Comparison of ENCODE assay signal across 18 cellular contexts in the genomic region with DNA sequence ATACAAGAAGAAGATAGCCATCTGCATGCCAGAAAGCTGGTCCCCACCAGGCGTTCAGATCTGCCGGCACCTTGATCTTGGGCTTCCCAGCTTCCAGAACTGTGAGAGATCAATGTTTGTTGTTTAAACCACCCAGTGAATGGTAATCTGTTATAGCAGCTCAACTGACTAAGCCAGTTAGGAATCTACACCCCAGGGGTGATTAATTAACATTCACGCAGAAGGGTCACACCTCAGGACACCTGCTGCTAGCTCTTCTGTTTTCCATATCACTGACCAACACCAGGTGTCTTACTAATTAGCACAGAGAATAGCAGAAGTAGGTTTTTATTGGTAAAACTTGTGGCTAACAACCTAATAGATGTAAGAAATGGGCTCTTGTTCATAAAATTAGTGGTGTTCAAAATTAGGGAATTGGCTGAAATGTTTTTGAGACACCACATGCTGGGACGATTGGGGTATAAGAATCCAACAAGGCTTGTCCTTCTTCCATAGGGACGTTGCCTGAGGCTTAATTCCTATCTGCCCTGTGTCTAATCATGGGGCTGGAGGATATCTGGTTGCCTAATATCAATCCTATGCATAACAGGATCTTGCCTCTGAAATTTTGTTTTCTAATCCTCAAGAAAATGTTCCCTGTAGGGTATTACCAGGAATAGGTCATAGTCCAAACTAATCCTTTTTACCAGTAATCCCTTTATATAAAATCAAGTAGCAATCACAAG. TPM values are rescaled to one million over a fixed set of nuclear protein-coding genes. Genes with fewer than 3 reads are reported as not detected.
A peak's percentile ranks its signal among the peaks of the same experiment; 100 is the strongest.
DNase-seq lines count a peak whose midpoint lies in the region; ATAC-seq, FAIRE-seq and TF ChIP-seq lines count a peak whose summit lies in the region.
"Had no signal": no experiment of that assay in that cellular context is flagged by ENCODE, and none has a peak within 500 bp of the region (broad histone marks: within the 10 kb centered on the region; RNA-seq: fewer than 3 reads in every experiment).

No MANE protein-coding gene starts in this region.

- H3K4me1 ChIP-seq in GM23338 (ENCODE audit: insufficient read depth) (peaks cover 21% of the 10 kb centered on the region), neural progenitor cell (peaks cover 12% of the 10 kb centered on the region), A673 (ENCODE audit: insufficient read depth, low read length, poor library complexity, severe bottlenecking) (no peaks in the 10 kb centered on the region)
- no peaks in the 10 kb centered on the region for H3K4me1 ChIP-seq in CD8-positive, alpha-beta T cell (ENCODE audit: insufficient read depth, low read length)
- H3K4me1 ChIP-seq: BLaER1 had no signal

- TF ChIP-seq CTCF in GM23338 (conservative IDR thresholded peaks at IDR 0.05; ENCODE audit: low read depth in 2 of 2): no peak
- TF ChIP-seq CTCF in bronchial epithelial cell (IDR thresholded peaks at IDR 0.05; ENCODE audit: insufficient read depth, low read length, severe bottlenecking): no peak
- no peak for TF ChIP-seq CTCF in neural progenitor cell (IDR thresholded peaks at IDR 0.05)
- TF ChIP-seq CTCF in CD8-positive, alpha-beta T cell (IDR thresholded peaks at IDR 0.05): no peak
- no peak for TF ChIP-seq CTCF in A673 (conservative IDR thresholded peaks at IDR 0.05; ENCODE audit: low read depth, low read length)

- FAIRE-seq in bronchial epithelial cell (lab: Jason Lieb, UNC): no peak
- FAIRE-seq: endothelial cell of umbilical vein had no signal

- H3K36me3 ChIP-seq in GM23338 (ENCODE audit: insufficient read depth): no peaks in the 10 kb centered on the region
- H3K36me3 ChIP-seq in bronchial epithelial cell (ENCODE audit: control insufficient read depth, insufficient read depth, low read length): no peaks in the 10 kb centered on the region
- H3K36me3 ChIP-seq in neural progenitor cell: no peaks in the 10 kb centered on the region
- H3K36me3 ChIP-seq in MG63: no peaks in the 10 kb centered on the region
- no peaks in the 10 kb centered on the region for H3K36me3 ChIP-seq in CD8-positive, alpha-beta T cell (ENCODE audit: insufficient read depth, low read length)
- no peaks in the 10 kb centered on the region for H3K36me3 ChIP-seq in A673 (ENCODE audit: insufficient read depth, low read length, poor library complexity, severe bottlenecking)
- H3K36me3 ChIP-seq: BLaER1 had no signal

- H3K79me2 ChIP-seq in GM23338 (replicated peaks; ENCODE audit: insufficient read depth) (no peaks in the 10 kb centered on the region), neural progenitor cell (ENCODE audit: low read depth) (no peaks in the 10 kb centered on the region)

- peak; percentile 92 for ATAC-seq in GM23338
- no peak for ATAC-seq in CD8-positive, alpha-beta T cell
- ATAC-seq: activated naive CD8-positive, alpha-beta T cell treated with anti-CD3 and anti-CD28 coated beads, Interleukin-2, amount 50 U/mL, for 24 hours; left colon had no signal

- H3K9me2 ChIP-seq in GM23338 (ENCODE audit: insufficient read depth): no peaks in the 10 kb centered on the region

- no peaks in the 10 kb centered on the region for H3K27me3 ChIP-seq in GM23338 (ENCODE audit: insufficient read depth)
- H3K27me3 ChIP-seq in bronchial epithelial cell (ENCODE audit: control insufficient read depth, insufficient read depth, low read length): no peaks in the 10 kb centered on the region
- no peaks in the 10 kb centered on the region for H3K27me3 ChIP-seq in neural progenitor cell
- H3K27me3 ChIP-seq in MG63: no peaks in the 10 kb centered on the region
- no peaks in the 10 kb centered on the region for H3K27me3 ChIP-seq in CD8-positive, alpha-beta T cell (ENCODE audit: insufficient read depth, low read length)
- no peaks in the 10 kb centered on the region for H3K27me3 ChIP-seq in A673 (replicated peaks; ENCODE audit: insufficient read depth, low read depth, low read length, poor library complexity)
- H3K27me3 ChIP-seq: BLaER1 had no signal

- H3K9ac ChIP-seq in neural progenitor cell: no peak overlapping the region
- H3K9ac ChIP-seq: BLaER1 had no signal

- peaks cover 12% of the 10 kb centered on the region for H3K4me1 Mint-ChIP-seq in GM23338
- peaks cover 3% of the 10 kb centered on the region for H3K4me1 Mint-ChIP-seq in neural progenitor cell
- H3K4me1 Mint-ChIP-seq in CD8-positive, alpha-beta T cell (ENCODE audit: low read depth): no peaks in the 10 kb centered on the region

- H3K4me3 Mint-ChIP-seq in GM23338: no peak overlapping the region
- H3K4me3 Mint-ChIP-seq in neural progenitor cell: no peak overlapping the region
- H3K4me3 Mint-ChIP-seq in CD8-positive, alpha-beta T cell: no peak overlapping the region
- H3K4me3 Mint-ChIP-seq: activated naive CD8-positive, alpha-beta T cell treated with anti-CD3 and anti-CD28 coated beads, Interleukin-2, amount 50 U/mL, for 24 hours had no signal

- H4K20me1 ChIP-seq in GM23338 (replicated peaks; ENCODE audit: insufficient read depth) (no peaks in the 10 kb centered on the region), neural progenitor cell (ENCODE audit: low read depth) (no peaks in the 10 kb centered on the region)
- H4K20me1 ChIP-seq: BLaER1 had no signal

- 0 out of 2 replicates have a peak overlapping the region, but pooled peaks have one; percentile 2 for H3K4me2 ChIP-seq in GM23338
- peak overlapping the region; percentile 16 for H3K4me2 ChIP-seq in neural progenitor cell
- H3K4me2 ChIP-seq: BLaER1 had no signal

- POLR2A ChIA-PET in CD8-positive, alpha-beta T cell (lab: Charles Lee): no interaction called here
- POLR2A ChIA-PET in A673 (lab: Charles Lee; ENCODE audit: low non-redundant PET): no interaction called here

- CTCF ChIA-PET in CD8-positive, alpha-beta T cell (lab: Charles Lee): no interaction called here
- CTCF ChIA-PET in A673 (lab: Charles Lee): no interaction called here

- H3K27ac ChIP-seq in GM23338 (ENCODE audit: low read depth): 0 out of 2 replicates have a peak overlapping the region, but pooled peaks have one; percentile 52
- H3K27ac ChIP-seq in neural progenitor cell: no peak overlapping the region
- no peak overlapping the region for H3K27ac ChIP-seq in CD8-positive, alpha-beta T cell (ENCODE audit: low read depth, low read length)
- no peak overlapping the region for H3K27ac ChIP-seq in A673 (ENCODE audit: low read depth, low read length, poor library complexity, severe bottlenecking)
- H3K27ac ChIP-seq: BLaER1 had no signal

- no peak overlapping the region for H3K27ac Mint-ChIP-seq in GM23338
- H3K27ac Mint-ChIP-seq in neural progenitor cell: no peak overlapping the region
- H3K27ac Mint-ChIP-seq in CD8-positive, alpha-beta T cell: no peak overlapping the region
- H3K27ac Mint-ChIP-seq: activated naive CD8-positive, alpha-beta T cell treated with anti-CD3 and anti-CD28 coated beads, Interleukin-2, amount 50 U/mL, for 24 hours had no signal

- H3F3A ChIP-seq in GM23338 (replicated peaks; ENCODE audit: low read depth) (no peaks in the 10 kb centered on the region), neural progenitor cell (ENCODE audit: low read depth) (peaks cover 3% of the 10 kb centered on the region)

- DNase-seq in GM23338 (ENCODE audit: low spot score): peak; percentile 80
- DNase-seq in NCI-H524 treated with DMSO at 0.1 percent for 48 hours (lab: John Stamatoyannopoulos, UW): peak; percentile 28
- peak; percentile 49 for DNase-seq in bronchial epithelial cell (ENCODE audit: low read depth)
- peak; percentile 21 for DNase-seq in neural progenitor cell (ENCODE audit: low spot score)
- no peak for DNase-seq in MG63
- DNase-seq in CD8-positive, alpha-beta T cell: no peak
- DNase-seq in A673 (ENCODE audit: low spot score): no peak
- DNase-seq: activated naive CD8-positive, alpha-beta T cell treated with anti-CD3 and anti-CD28 coated beads, Interleukin-2, amount 50 U/mL, for 24 hours; activated T-cell treated with anti-CD3 and anti-CD28 coated beads, Interleukin-2, amount 50 U/mL, for 48 hours; DMS79 treated with DMSO at 0.1 percent for 48 hours; KBM-7; left colon; NCI-H1436 treated with DMSO at 0.1 percent for 48 hours; posterior cingulate gyrus; SHP77 treated with DMSO at 0.1 percent for 48 hours; T1000 had no signal

- H3K4me3 ChIP-seq in GM23338 (no peak overlapping the region), bronchial epithelial cell (ENCODE audit: low read depth, low read length) (no peak overlapping the region), neural progenitor cell (no peak overlapping the region), MG63 (no peak overlapping the region), A673 (ENCODE audit: low read depth, low read length, poor library complexity, severe bottlenecking) (no peak overlapping the region)
- no peak overlapping the region for H3K4me3 ChIP-seq in CD8-positive, alpha-beta T cell (ENCODE audit: low read depth, low read length)
- H3K4me3 ChIP-seq: BLaER1 had no signal

- H3K36me3 Mint-ChIP-seq in GM23338 (ENCODE audit: low read depth): no peaks in the 10 kb centered on the region
- H3K36me3 Mint-ChIP-seq in neural progenitor cell: no peaks in the 10 kb centered on the region
- no peaks in the 10 kb centered on the region for H3K36me3 Mint-ChIP-seq in CD8-positive, alpha-beta T cell

- H3K9me3 ChIP-seq in neural progenitor cell (ENCODE audit: low read depth) (no peaks in the 10 kb centered on the region), MG63 (no peaks in the 10 kb centered on the region; the same call in 1 of the 2 replicates), A673 (ENCODE audit: low read depth, low read length, poor library complexity, severe bottlenecking) (no peaks in the 10 kb centered on the region)
- H3K9me3 ChIP-seq in CD8-positive, alpha-beta T cell (ENCODE audit: low read length): no peaks in the 10 kb centered on the region
- H3K9me3 ChIP-seq: BLaER1 had no signal

- intact Hi-C loops in CD8-positive, alpha-beta T cell (cut with DNase I, micrococcal nuclease): no loop called here
- intact Hi-C loops in A673 (cut with micrococcal nuclease; ENCODE audit: unreplicated experiment): no loop called here

- no peaks in the 10 kb centered on the region for H3K9me3 Mint-ChIP-seq in GM23338
- H3K9me3 Mint-ChIP-seq in neural progenitor cell: peaks cover 2% of the 10 kb centered on the region
- H3K9me3 Mint-ChIP-seq in CD8-positive, alpha-beta T cell: no peaks in the 10 kb centered on the region
- H3K9me3 Mint-ChIP-seq: activated naive CD8-positive, alpha-beta T cell treated with anti-CD3 and anti-CD28 coated beads, Interleukin-2, amount 50 U/mL, for 24 hours had no signal

- H2AFZ ChIP-seq in GM23338: no peak overlapping the region
- H2AFZ ChIP-seq in neural progenitor cell (replicated peaks): no peak overlapping the region

- no peaks in the 10 kb centered on the region for H3K27me3 Mint-ChIP-seq in GM23338 (ENCODE audit: insufficient read depth, low read depth, poor library complexity)
- H3K27me3 Mint-ChIP-seq in neural progenitor cell (ENCODE audit: insufficient read depth, low read depth): no peaks in the 10 kb centered on the region
- H3K27me3 Mint-ChIP-seq in CD8-positive, alpha-beta T cell (ENCODE audit: low read depth): no peaks in the 10 kb centered on the region
- H3K27me3 Mint-ChIP-seq: activated naive CD8-positive, alpha-beta T cell treated with anti-CD3 and anti-CD28 coated beads, Interleukin-2, amount 50 U/mL, for 24 hours had no signal

- no TSS peak for BruUV-seq in A673 (replicated peaks; lab: Mats Ljungman, UMichigan)

RNA-seq across cellular contexts. Expression of a gene that starts 42.0 kb away (rescaled TPM):
- 13.4 and 25.7 TPM in 2 replicates for total RNA-seq in GM23338 (2014; rRNA removed; shearing (Covaris generic))
- 6.9 and 7.7 TPM in 2 replicates for polyA plus RNA-seq in GM23338 (2016; fragmentation: Nextera tagmentation; extraction: Ambion mirVana)
- total RNA-seq in bronchial epithelial cell: 4.2 and 7.9 TPM in 2 replicates
- 7.7 and 10.2 TPM in 2 replicates for total RNA-seq in neural progenitor cell (ENCODE audit: low replicate concordance)
- 0.07 and 0.13 TPM in 2 replicates for total RNA-seq in MG63 (2014; rRNA removed; shearing (Covaris generic); ENCODE audit: low replicate concordance)
- total RNA-seq in CD8-positive, alpha-beta T cell: 10 to 100 TPM; 29.1 to 35.5 TPM
- total RNA-seq in A673 (2021): 1.1 and 1.5 TPM in 2 replicates

Comparison
In these comparisons a context has a peak if more than half of its experiments do, and no peak if none do; other contexts are left out.
1. DNase-seq: peak in GM23338 (single experiment), NCI-H524 treated with DMSO at 0.1 percent for 48 hours (single experiment), bronchial epithelial cell (single experiment) and neural progenitor cell (single experiment); none in MG63 (single experiment), CD8-positive, alpha-beta T cell (0 of 7) and A673 (single experiment).